Comparison of ENCODE assay signal across 13 cellular contexts in the genomic region with DNA sequence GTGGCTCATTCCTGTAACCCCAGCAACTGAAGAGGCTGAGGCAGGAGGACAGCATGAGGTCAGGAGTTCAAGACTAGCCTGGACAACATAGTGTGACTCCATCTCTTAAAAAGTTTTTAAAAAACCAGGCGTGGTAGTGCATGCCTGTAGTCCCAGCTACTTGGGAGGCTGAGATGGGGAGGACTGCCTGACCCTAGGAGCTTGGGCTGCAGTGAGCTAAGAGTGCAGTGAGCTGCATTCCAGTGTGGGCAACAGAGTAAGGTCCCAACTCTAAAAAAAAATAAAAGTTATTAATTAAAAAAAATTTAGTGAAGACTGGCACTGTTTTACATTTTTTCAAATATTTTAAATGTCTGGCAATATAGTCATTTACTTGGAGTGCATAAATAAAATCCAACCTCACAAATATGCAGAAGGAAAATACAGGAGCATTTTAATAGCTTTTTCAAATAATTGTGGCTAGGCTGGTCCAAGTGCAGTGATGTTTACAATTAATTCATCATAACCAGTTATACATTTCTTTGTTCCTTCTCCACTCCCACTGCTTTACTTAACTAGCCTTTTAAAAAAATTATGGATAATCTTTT.
"Had no signal": no experiment of that assay in that cellular context is flagged by ENCODE, and none has a peak within 500 bp of the region (broad histone marks: within the 10 kb centered on the region; RNA-seq: fewer than 3 reads in every experiment).

No MANE protein-coding gene starts in this region.

- H3K4me1 ChIP-seq: ascending aorta, right lobe of liver, suprapubic skin had no signal

- H2AFZ ChIP-seq: hepatocyte had no signal

- DNase-seq: activated CD4-positive, alpha-beta T cell treated with anti-CD3 and anti-CD28 coated beads, Interleukin-2, amount 50 U/mL, for 1 hour; activated naive CD4-positive, alpha-beta T cell; activated naive CD8-positive, alpha-beta T cell treated with anti-CD3 and anti-CD28 coated beads, Interleukin-2, amount 10 ng/mL, durations not matched to agents 7 days and 5 days; erythroblast; islet precursor cell; right lobe of liver; T-helper 9 cell; upper lobe of left lung had no signal

- H3K36me3 ChIP-seq: cardiac muscle cell, right lobe of liver, suprapubic skin had no signal

- H3K27me3 ChIP-seq: ascending aorta, cardiac muscle cell, hepatocyte, right lobe of liver, suprapubic skin, upper lobe of left lung had no signal

- H3K4me3 ChIP-seq: ascending aorta, cardiac muscle cell, hepatocyte, lung, right lobe of liver, suprapubic skin, upper lobe of left lung had no signal

- ATAC-seq: right lobe of liver had no signal

- H3K27ac ChIP-seq: ascending aorta, cardiac muscle cell, hepatocyte, right lobe of liver, suprapubic skin, upper lobe of left lung had no signal

- H3K4me2 ChIP-seq: hepatocyte had no signal

- H3K9me3 ChIP-seq: ascending aorta, right lobe of liver, suprapubic skin, upper lobe of left lung had no signal
